In the genomic region with DNA sequence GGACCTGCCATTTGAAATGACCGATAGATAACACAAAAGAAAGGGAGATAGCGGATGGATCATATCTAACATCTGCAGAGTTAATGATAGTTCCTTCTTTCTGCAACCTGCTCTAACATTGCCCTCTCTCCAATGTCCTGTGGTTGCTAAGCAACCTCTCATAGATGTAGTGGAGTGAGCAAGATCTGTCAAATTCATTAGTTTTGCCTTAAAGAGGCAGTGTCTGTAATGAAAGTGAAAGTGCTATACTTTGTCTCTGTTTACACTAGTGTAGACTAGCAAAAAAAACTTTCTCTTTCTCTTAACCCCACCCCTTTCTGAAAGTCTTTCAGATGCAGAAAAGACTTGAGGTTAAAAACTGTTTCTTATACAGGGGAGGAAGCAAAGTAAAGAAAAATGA, we compare ENCODE assay signal across 8 cellular contexts.
DNase-seq lines count a peak whose midpoint lies in the region; ATAC-seq and TF ChIP-seq lines count a peak whose summit lies in the region.

No MANE protein-coding gene starts in this region.

- no peaks in the 10 kb centered on the region for H3K4me1 Mint-ChIP-seq in Caco-2 (ENCODE audit: low read depth, unreplicated experiment)

- no peak for TF ChIP-seq CTCF in Caco-2 (IDR thresholded peaks at IDR 0.05; ENCODE audit: insufficient read depth in 1 of 2, low read depth in 1 of 2, low read length in 1 of 2, severe bottlenecking in 1 of 2, unreplicated experiment in 1 of 2)

- no peaks in the 10 kb centered on the region for H3K9me3 ChIP-seq in muscle layer of colon (ENCODE audit: low read length)
- no peaks in the 10 kb centered on the region for H3K9me3 ChIP-seq in Caco-2

- H3K4me3 Mint-ChIP-seq in Caco-2 (ENCODE audit: unreplicated experiment) = no peak overlapping the region

- H3K27ac ChIP-seq in muscle layer of colon (ENCODE audit: low read depth, low read length) = no peak overlapping the region

- BruUV-seq in Caco-2 (replicated peaks; lab: Mats Ljungman, UMichigan) = no TSS peak

- CTCF ChIA-PET in Caco-2 (lab: Charles Lee) = no interaction called here

- H3K4me3 ChIP-seq in muscle layer of colon (ENCODE audit: low read depth in 1 of 2, low read length in 2 of 2) = peak overlapping the region; percentile 7 to 42
- no peak overlapping the region for H3K4me3 ChIP-seq in Caco-2 (ENCODE audit: low read depth, low read length)

- ATAC-seq in GM21360 (IDR thresholded peaks at IDR 0.05; ENCODE audit: unreplicated experiment) = peak; percentile 79
- peak; percentile 94 for ATAC-seq in HG03571 (IDR thresholded peaks at IDR 0.05; ENCODE audit: unreplicated experiment)

- H3K36me3 Mint-ChIP-seq in Caco-2 (ENCODE audit: insufficient read depth, unreplicated experiment) = no peaks in the 10 kb centered on the region

- H3K4me1 ChIP-seq in muscle layer of colon (ENCODE audit: insufficient read depth, low read length) = no peaks in the 10 kb centered on the region
- H3K4me1 ChIP-seq in Caco-2 = peaks cover 9% of the 10 kb centered on the region

- H3K27me3 ChIP-seq in muscle layer of colon (ENCODE audit: control insufficient read depth in 1 of 2, insufficient read depth in 2 of 2, low read length in 2 of 2) = no peaks in the 10 kb centered on the region
- no peaks in the 10 kb centered on the region for H3K27me3 ChIP-seq in Caco-2 (replicated peaks; ENCODE audit: control insufficient read depth, insufficient read depth, low read length)

- POLR2A ChIA-PET in Caco-2 (lab: Charles Lee) = no interaction called here

- H3K9ac ChIP-seq in muscle layer of colon (ENCODE audit: low read length) = no peak overlapping the region

- no peaks in the 10 kb centered on the region for H3K27me3 Mint-ChIP-seq in Caco-2 (ENCODE audit: insufficient read depth, unreplicated experiment)

- DNase-seq in EH (ENCODE audit: low read depth) (peak; percentile 3), astrocyte of the hippocampus (ENCODE audit: low read depth, low spot score) (peak; percentile 54), NCI-H2107 treated with DMSO at 0.1 percent for 48 hours (lab: John Stamatoyannopoulos, UW; ENCODE audit: unreplicated experiment) (no peak), Caco-2 (no peak), COLO668 (lab: John Stamatoyannopoulos, UW; ENCODE audit: unreplicated experiment) (no peak)

- intact Hi-C loops in Caco-2 (cut with micrococcal nuclease; ENCODE audit: unreplicated experiment) = no loop called here

- no peak overlapping the region for H3K27ac Mint-ChIP-seq in Caco-2 (ENCODE audit: unreplicated experiment)

- no peaks in the 10 kb centered on the region for H3K9me3 Mint-ChIP-seq in Caco-2 (ENCODE audit: unreplicated experiment)

- H3K36me3 ChIP-seq in muscle layer of colon (ENCODE audit: insufficient read depth, low read length) (no peaks in the 10 kb centered on the region), Caco-2 (ENCODE audit: control insufficient read depth, insufficient read depth, low read length) (no peaks in the 10 kb centered on the region)

Comparison
In these comparisons a context has a peak if more than half of its experiments do, and no peak if none do; other contexts are left out.
1. DNase-seq: peak in EH (single experiment) and astrocyte of the hippocampus (single experiment); none in NCI-H2107 treated with DMSO at 0.1 percent for 48 hours (single experiment), Caco-2 (0 of 2) and COLO668 (single experiment).